ENCODE assay signal across 2 cellular contexts in genomic region chr9:121825481-121825830, GRCh38.
TF ChIP-seq lines count a peak whose summit lies in the region.

No MANE protein-coding gene starts in this region.

TF ChIP-seq in IMR-90, 13 proteins besides CTCF, POLR2A, EP300 and RAD21:
- TF ChIP-seq FOS (IDR thresholded peaks at IDR 0.05; ENCODE audit: low read depth, low read length) (no peak), RFX5 (IDR thresholded peaks at IDR 0.05; ENCODE audit: low read depth, low read length) (no peak), NFE2L2 (IDR thresholded peaks at IDR 0.05; ENCODE audit: low read depth, low read length) (no peak), ELK1 (IDR thresholded peaks at IDR 0.05; ENCODE audit: borderline replicate concordance, low read depth, low read length) (no peak), CHD1 (IDR thresholded peaks at IDR 0.05; ENCODE audit: low read depth, low read length) (no peak), CEBPB (IDR thresholded peaks at IDR 0.05; ENCODE audit: low read depth, low read length) (no peak), RCOR1 (IDR thresholded peaks at IDR 0.05; ENCODE audit: insufficient replicate concordance, low read length) (no peak)
- TF ChIP-seq, protein P1, sequence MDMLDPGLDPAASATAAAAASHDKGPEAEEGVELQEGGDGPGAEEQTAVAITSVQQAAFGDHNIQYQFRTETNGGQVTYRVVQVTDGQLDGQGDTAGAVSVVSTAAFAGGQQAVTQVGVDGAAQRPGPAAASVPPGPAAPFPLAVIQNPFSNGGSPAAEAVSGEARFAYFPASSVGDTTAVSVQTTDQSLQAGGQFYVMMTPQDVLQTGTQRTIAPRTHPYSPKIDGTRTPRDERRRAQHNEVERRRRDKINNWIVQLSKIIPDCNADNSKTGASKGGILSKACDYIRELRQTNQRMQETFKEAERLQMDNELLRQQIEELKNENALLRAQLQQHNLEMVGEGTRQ (IDR thresholded peaks at IDR 0.05; ENCODE audit: low read depth, low read length), result no peak

TF ChIP-seq in H1, 55 proteins besides CTCF, POLR2A, EP300 and RAD21:
- TF ChIP-seq PHF8 (conservative IDR thresholded peaks at IDR 0.05; ENCODE audit: low read depth, low read length) (no peak), TAF1 (IDR thresholded peaks at IDR 0.05; ENCODE audit: low read depth, low read length) (no peak), POU5F1 (IDR thresholded peaks at IDR 0.05; ENCODE audit: low read depth, low read length) (no peak), GTF2F1 (IDR thresholded peaks at IDR 0.05; ENCODE audit: borderline replicate concordance, low read depth, low read length) (no peak), BACH1 (IDR thresholded peaks at IDR 0.05; ENCODE audit: low read length) (no peak), ATF3 (IDR thresholded peaks at IDR 0.05; ENCODE audit: insufficient read depth, low read depth, low read length) (no peak), RXRA (IDR thresholded peaks at IDR 0.05; ENCODE audit: insufficient read depth, low read depth, low read length) (no peak), SRF (IDR thresholded peaks at IDR 0.05; ENCODE audit: low read depth, low read length) (no peak), POLR2AphosphoS5 (IDR thresholded peaks at IDR 0.05; ENCODE audit: low read depth, low read length) (no peak), NANOG (IDR thresholded peaks at IDR 0.05; ENCODE audit: insufficient read depth, low read depth, low read length, poor library complexity, severe bottlenecking) (no peak), ASH2L (IDR thresholded peaks at IDR 0.05; ENCODE audit: low read length) (no peak), HDAC2 (IDR thresholded peaks at IDR 0.05; ENCODE audit: borderline replicate concordance in 1 of 2, low read depth in 2 of 2, low read length in 2 of 2) (no peak), ATF2 (IDR thresholded peaks at IDR 0.05; ENCODE audit: low read length) (no peak), CREB1 (IDR thresholded peaks at IDR 0.05) (no peak), YY1 (IDR thresholded peaks at IDR 0.05; ENCODE audit: low read depth, low read length) (no peak), SAP30 (IDR thresholded peaks at IDR 0.05; ENCODE audit: insufficient read depth, insufficient replicate concordance, low read length) (no peak)
